ENCODE assay signal across 8 cellular contexts in genomic region chr10:130136214-130137076, GRCh38. TPM values are rescaled to one million over a fixed set of nuclear protein-coding genes. Genes with fewer than 3 reads are reported as not detected.
DNase-seq lines count a peak whose midpoint lies in the region; ATAC-seq and TF ChIP-seq lines count a peak whose summit lies in the region.

Gene GLRX3, plus strand, starts transcription at chr10:130136391. Its CDS starts 30 bp downstream, at chr10:130136421.

- H2AFZ ChIP-seq in Karpas-422 (ENCODE audit: low read length) = peak within 1 kb of the TSS; percentile 72
- H2AFZ ChIP-seq in neuron (ENCODE audit: low read depth, low read length) = peak within 1 kb of the TSS; percentile 93

- peak; percentile 83 for DNase-seq in EH (ENCODE audit: low read depth)
- peak; percentile 95 for DNase-seq in Karpas-422
- peak; percentile 73 for DNase-seq in SHP77 treated with DMSO at 0.1 percent for 48 hours (lab: John Stamatoyannopoulos, UW)
- DNase-seq in activated naive CD4-positive, alpha-beta T cell (lab: John Stamatoyannopoulos, UW) = peak; percentile 59 to 88 (median 75)
- peak; percentile 40 to 49 for DNase-seq in foreskin keratinocyte

- H3K4me3 ChIP-seq in Karpas-422 (ENCODE audit: low read length) (peak within 1 kb of the TSS; percentile 99), neuron (ENCODE audit: low read length) (peak within 1 kb of the TSS; percentile 68), subcutaneous abdominal adipose tissue (ENCODE audit: low read depth in 1 of 5, low read length in 5 of 5) (peak within 1 kb of the TSS; percentile 81 to 92 (median 90))

- no peaks in the 10 kb centered on the region for H3K9me2 ChIP-seq in Karpas-422 (replicated peaks; ENCODE audit: insufficient read depth, low read length)

- TF ChIP-seq CTCF in foreskin keratinocyte (conservative IDR thresholded peaks at IDR 0.05) = no peak

- peak within 1 kb of the TSS; percentile 47 for H3K27ac ChIP-seq in Karpas-422 (ENCODE audit: low read length)
- H3K27ac ChIP-seq in foreskin keratinocyte = peak within 1 kb of the TSS; percentile 33
- H3K27ac ChIP-seq in subcutaneous abdominal adipose tissue (ENCODE audit: low read depth, low read length) = peak within 1 kb of the TSS; percentile 91

- H3K4me1 ChIP-seq in Karpas-422 (ENCODE audit: low read length) = peaks cover 51% of the 10 kb centered on the region
- peaks cover 22% of the 10 kb centered on the region for H3K4me1 ChIP-seq in foreskin keratinocyte
- H3K4me1 ChIP-seq in neuron (ENCODE audit: insufficient read depth, low read length) = peaks cover 13% of the 10 kb centered on the region
- peaks cover 2 to 32% (median 29%) of the 10 kb centered on the region in 5 donors for H3K4me1 ChIP-seq in subcutaneous abdominal adipose tissue (ENCODE audit: control insufficient read depth in 5 of 5, insufficient read depth in 5 of 5, low read length in 5 of 5)

- peaks cover 8% of the 10 kb centered on the region; the same call in 1 of the 2 replicates for H3K36me3 ChIP-seq in Karpas-422 (ENCODE audit: insufficient read depth, low read length)
- peaks cover 3% of the 10 kb centered on the region for H3K36me3 ChIP-seq in neuron (ENCODE audit: insufficient read depth, low read length)
- no peaks in the 10 kb centered on the region for H3K36me3 ChIP-seq in subcutaneous abdominal adipose tissue (ENCODE audit: control insufficient read depth in 5 of 5, insufficient read depth in 5 of 5, low read length in 5 of 5)

- H3K79me2 ChIP-seq in Karpas-422 (ENCODE audit: low read length) = peaks cover 53% of the 10 kb centered on the region

- peaks cover 3% of the 10 kb centered on the region; the same call in 1 of the 2 replicates for H4K20me1 ChIP-seq in Karpas-422 (ENCODE audit: insufficient read depth, low read depth, low read length)

- peak within 1 kb of the TSS; percentile 99 for H3K4me2 ChIP-seq in Karpas-422 (ENCODE audit: low read depth, low read length, poor library complexity, severe bottlenecking)

- ATAC-seq in GM21737 (IDR thresholded peaks at IDR 0.05; ENCODE audit: unreplicated experiment) (peak; percentile 87), foreskin keratinocyte (peak; percentile 76)

- H3K9me3 ChIP-seq in Karpas-422 (ENCODE audit: low read length) (no peaks in the 10 kb centered on the region), neuron (ENCODE audit: low read length) (no peaks in the 10 kb centered on the region), subcutaneous abdominal adipose tissue (ENCODE audit: control insufficient read depth in 5 of 5, low read length in 5 of 5) (no peaks in the 10 kb centered on the region)

- H3K27me3 ChIP-seq in Karpas-422 (ENCODE audit: low read length) (no peaks in the 10 kb centered on the region), foreskin keratinocyte (no peaks in the 10 kb centered on the region), neuron (ENCODE audit: insufficient read depth, low read length) (no peaks in the 10 kb centered on the region), subcutaneous abdominal adipose tissue (ENCODE audit: control insufficient read depth in 5 of 5, insufficient read depth in 4 of 5, low read length in 5 of 5) (peaks cover 0 to 2% (median 0%) of the 10 kb centered on the region in 5 donors)

- H3K9ac ChIP-seq in Karpas-422 (ENCODE audit: low read length) = peak within 1 kb of the TSS; percentile 93
- peak within 1 kb of the TSS; percentile 73 to 96 (median 92) for H3K9ac ChIP-seq in subcutaneous abdominal adipose tissue (ENCODE audit: low read length in 5 of 5)

RNA-seq across cellular contexts. Expression of gene GLRX3, which starts in this region (rescaled TPM):
- 86.8 and 90.2 TPM in 2 replicates for total RNA-seq in Karpas-422 (2014; rRNA removed; shearing (Covaris generic); ENCODE audit: low replicate concordance)
- total RNA-seq in foreskin keratinocyte = 172 and 175 TPM in 2 replicates
- 190 and 200 TPM in 2 replicates for polyA plus RNA-seq in foreskin keratinocyte

Comparison
In these comparisons a context has a peak if more than half of its experiments do, and no peak if none do; other contexts are left out.
1. Peak in every context shown above with its lines: DNase-seq, ATAC-seq, H3K4me3 ChIP-seq and H3K27ac ChIP-seq.
2. DNase-seq: peak in every context shown above with its lines; median percentile 95 in Karpas-422; 83 in EH; 75 in activated naive CD4-positive, alpha-beta T cell; 73 in SHP77 treated with DMSO at 0.1 percent for 48 hours; 44 in foreskin keratinocyte.
3. H3K27ac ChIP-seq: peak in every context shown above with its lines; median percentile 91 in subcutaneous abdominal adipose tissue; 47 in Karpas-422; 33 in foreskin keratinocyte.